ENCODE assay signal across 12 cellular contexts in genomic region chr3:59381282-59381681, GRCh38.
DNase-seq lines count a peak whose midpoint lies in the region; ATAC-seq lines count a peak whose summit lies in the region.
"Had no signal": no experiment of that assay in that cellular context is flagged by ENCODE, and none has a peak within 500 bp of the region (broad histone marks: within the 10 kb centered on the region; RNA-seq: fewer than 3 reads in every experiment).

No MANE protein-coding gene starts in this region.

- DNase-seq in stimulated activated naive CD8-positive, alpha-beta T cell treated with anti-CD3 and anti-CD28 coated beads, Interleukin-15, amount 100 ng/mL, for 72 hours: peak in 1 of 2 donors; percentile 35
- no peak for DNase-seq in stimulated activated naive CD8-positive, alpha-beta T cell treated with anti-CD3 and anti-CD28 coated beads, Interleukin-15, Interleukin-2, amounts not matched to agents 100 U/mL and 50 U/mL, for 24 hours
- DNase-seq in stimulated activated naive B cell treated with anti-CD40 and anti-IgM and Interleukin-4, amounts not matched to agents 10 μg/mL and 1 μg/mL and 100 μg/mL, for 72 hours: no peak
- DNase-seq in SW480 (ENCODE audit: low spot score): no peak
- no peak for DNase-seq in mucosa of gallbladder (ENCODE audit: low spot score)
- no peak for DNase-seq in Kasumi-1 (lab: John Stamatoyannopoulos, UW)
- DNase-seq: cortex of kidney, NCI-H146, NCI-H774 had no signal

- no peaks in the 10 kb centered on the region for H3K27me3 Mint-ChIP-seq in stimulated activated naive CD8-positive, alpha-beta T cell treated with anti-CD3 and anti-CD28 coated beads, Interleukin-15, amount 100 ng/mL, for 72 hours
- H3K27me3 Mint-ChIP-seq in stimulated activated naive B cell treated with anti-CD40 and anti-IgM and Interleukin-4, amounts not matched to agents 10 μg/mL and 1 μg/mL and 100 μg/mL, for 72 hours: no peaks in the 10 kb centered on the region
- H3K27me3 Mint-ChIP-seq: activated naive CD8-positive, alpha-beta T cell had no signal

- no peak overlapping the region for H3K27ac Mint-ChIP-seq in stimulated activated naive CD8-positive, alpha-beta T cell treated with anti-CD3 and anti-CD28 coated beads, Interleukin-15, amount 100 ng/mL, for 72 hours
- no peak overlapping the region for H3K27ac Mint-ChIP-seq in stimulated activated naive B cell treated with anti-CD40 and anti-IgM and Interleukin-4, amounts not matched to agents 10 μg/mL and 1 μg/mL and 100 μg/mL, for 72 hours
- H3K27ac Mint-ChIP-seq: activated naive CD8-positive, alpha-beta T cell had no signal

- H3K36me3 Mint-ChIP-seq in stimulated activated naive B cell treated with anti-CD40 and anti-IgM and Interleukin-4, amounts not matched to agents 10 μg/mL and 1 μg/mL and 100 μg/mL, for 72 hours: no peaks in the 10 kb centered on the region

- H3K4me1 Mint-ChIP-seq in stimulated activated naive CD8-positive, alpha-beta T cell treated with anti-CD3 and anti-CD28 coated beads, Interleukin-15, amount 100 ng/mL, for 72 hours: peaks cover 48% of the 10 kb centered on the region
- peaks cover 20 to 33% of the 10 kb centered on the region in 2 donors for H3K4me1 Mint-ChIP-seq in stimulated activated naive B cell treated with anti-CD40 and anti-IgM and Interleukin-4, amounts not matched to agents 10 μg/mL and 1 μg/mL and 100 μg/mL, for 72 hours

- no peak overlapping the region for H3K4me3 Mint-ChIP-seq in stimulated activated naive CD8-positive, alpha-beta T cell treated with anti-CD3 and anti-CD28 coated beads, Interleukin-15, amount 100 ng/mL, for 72 hours
- H3K4me3 Mint-ChIP-seq in stimulated activated naive B cell treated with anti-CD40 and anti-IgM and Interleukin-4, amounts not matched to agents 10 μg/mL and 1 μg/mL and 100 μg/mL, for 72 hours: no peak overlapping the region
- H3K4me3 Mint-ChIP-seq: activated naive CD8-positive, alpha-beta T cell had no signal

- peaks cover 7 to 21% of the 10 kb centered on the region in 2 donors for H3K9me3 Mint-ChIP-seq in stimulated activated naive CD8-positive, alpha-beta T cell treated with anti-CD3 and anti-CD28 coated beads, Interleukin-15, amount 100 ng/mL, for 72 hours
- H3K9me3 Mint-ChIP-seq in stimulated activated naive B cell treated with anti-CD40 and anti-IgM and Interleukin-4, amounts not matched to agents 10 μg/mL and 1 μg/mL and 100 μg/mL, for 72 hours: peaks cover 0 to 1% of the 10 kb centered on the region in 2 donors

- peak; percentile 72 for ATAC-seq in stimulated activated naive CD8-positive, alpha-beta T cell treated with anti-CD3 and anti-CD28 coated beads, Interleukin-15, amount 100 ng/mL, for 72 hours
- ATAC-seq in stimulated activated naive CD8-positive, alpha-beta T cell treated with anti-CD3 and anti-CD28 coated beads, Interleukin-15, Interleukin-2, amounts not matched to agents 100 U/mL and 50 U/mL, for 24 hours: no peak
- ATAC-seq in GM21717 (IDR thresholded peaks at IDR 0.05; ENCODE audit: unreplicated experiment) (peak; percentile 71), HG03135 (IDR thresholded peaks at IDR 0.05; ENCODE audit: unreplicated experiment) (peak; percentile 40)
- peak; percentile 44 to 61 for ATAC-seq in stimulated activated naive B cell treated with anti-CD40 and anti-IgM and Interleukin-4, amounts not matched to agents 10 μg/mL and 1 μg/mL and 100 μg/mL, for 72 hours (replicated peaks)
